ENCODE assay signal across 11 cellular contexts in genomic region chr11:43316451-43316850, GRCh38. TPM values are rescaled to one million over a fixed set of nuclear protein-coding genes. Genes with fewer than 3 reads are reported as not detected.
DNase-seq lines count a peak whose midpoint lies in the region; ATAC-seq and TF ChIP-seq lines count a peak whose summit lies in the region.
"Had no signal": no experiment of that assay in that cellular context is flagged by ENCODE, and none has a peak within 500 bp of the region (broad histone marks: within the 10 kb centered on the region; RNA-seq: fewer than 3 reads in every experiment).

No MANE protein-coding gene starts in this region.

- peak overlapping the region in 1 of 2 donors; percentile 3 for H3K4me3 Mint-ChIP-seq in effector memory CD8-positive, alpha-beta T cell
- no peak overlapping the region for H3K4me3 Mint-ChIP-seq in H9

- peak overlapping the region; percentile 46 to 51 for H3K27ac Mint-ChIP-seq in effector memory CD8-positive, alpha-beta T cell
- no peak overlapping the region for H3K27ac Mint-ChIP-seq in H9

- H3K4me1 Mint-ChIP-seq in effector memory CD8-positive, alpha-beta T cell (ENCODE audit: low read depth in 2 of 2): peaks cover 28 to 37% of the 10 kb centered on the region in 2 donors
- H3K4me1 Mint-ChIP-seq in H9: peaks cover 11 to 18% of the 10 kb centered on the region in 2 experiments

- no peaks in the 10 kb centered on the region for H3K27me3 ChIP-seq in SJCRH30
- H3K27me3 ChIP-seq in upper lobe of left lung: no peaks in the 10 kb centered on the region
- no peaks in the 10 kb centered on the region for H3K27me3 ChIP-seq in H9 (ENCODE audit: insufficient read depth, low read length)

- H3K36me3 Mint-ChIP-seq in effector memory CD8-positive, alpha-beta T cell (ENCODE audit: insufficient read depth): peaks cover 47% of the 10 kb centered on the region
- peaks cover 13 to 32% (median 18%) of the 10 kb centered on the region in 3 experiments; a peak in 6 of 7 replicates for H3K36me3 Mint-ChIP-seq in H9 (ENCODE audit: insufficient read depth in 1 of 3, low read depth in 3 of 3)

- TF ChIP-seq CTCF in upper lobe of left lung (IDR thresholded peaks at IDR 0.05): no peak
- TF ChIP-seq CTCF in H9 (conservative IDR thresholded peaks at IDR 0.05): no peak

- no peak overlapping the region for H4K91ac ChIP-seq in H9 (ENCODE audit: insufficient read length, low read depth, low read length)

- H4K20me1 ChIP-seq in H9 (ENCODE audit: control insufficient read depth, insufficient read depth, insufficient read length): no peaks in the 10 kb centered on the region

- DNase-seq in ACHN: peak; percentile 69
- DNase-seq in GM03348 (ENCODE audit: low spot score): peak; percentile 5
- DNase-seq in SJCRH30: peak; percentile 35 to 38
- DNase-seq in effector memory CD8-positive, alpha-beta T cell: peak; percentile 5 to 11 (median 8)
- DNase-seq in substantia nigra (lab: John Stamatoyannopoulos, UW): no peak
- DNase-seq in upper lobe of left lung: no peak
- no peak for DNase-seq in H9
- DNase-seq: GOT3, NCI-H2171, psoas muscle had no signal

- no peak overlapping the region for H2BK20ac ChIP-seq in H9 (ENCODE audit: low read depth, low read length, poor library complexity, severe bottlenecking)

- H3K4me1 ChIP-seq in SJCRH30 (peaks cover 10% of the 10 kb centered on the region), upper lobe of left lung (peaks cover 18 to 33% (median 21%) of the 10 kb centered on the region in 4 donors), H9 (ENCODE audit: insufficient read depth, low read length) (no peaks in the 10 kb centered on the region; the same call in 1 of the 2 replicates)

- H3K56ac ChIP-seq in H9 (ENCODE audit: insufficient read length, low read depth, low read length): no peak overlapping the region

- no peak overlapping the region for H3K14ac ChIP-seq in H9 (ENCODE audit: insufficient read depth, low read length)

- H2AFZ ChIP-seq in H9 (ENCODE audit: low read length): no peak overlapping the region

- H3K36me3 ChIP-seq in SJCRH30: peaks cover 34% of the 10 kb centered on the region
- H3K36me3 ChIP-seq in upper lobe of left lung: peaks cover 9 to 30% (median 11%) of the 10 kb centered on the region in 4 donors

- 61 to 72% methylated on average over 6 of the region's 6 CpGs for WGBS in upper lobe of left lung, 2 donors
- WGBS in H9 (ENCODE audit: extremely low coverage, insufficient read length, low lambda C conversion rate): no CpG with 5 or more reads among the region's 6 CpGs

- no peak overlapping the region for H4K5ac ChIP-seq in H9 (ENCODE audit: insufficient read length, low read depth, low read length)

- H3K4me3 ChIP-seq in SJCRH30: no peak overlapping the region
- H3K4me3 ChIP-seq in upper lobe of left lung: no peak overlapping the region
- H3K4me3 ChIP-seq: psoas muscle had no signal

- no peak overlapping the region for H2BK15ac ChIP-seq in H9 (ENCODE audit: low read depth, low read length)

- H3K9me3 Mint-ChIP-seq in effector memory CD8-positive, alpha-beta T cell: no peaks in the 10 kb centered on the region
- H3K9me3 Mint-ChIP-seq in H9: no peaks in the 10 kb centered on the region

- H3K79me1 ChIP-seq in H9 (ENCODE audit: insufficient read depth, low read depth, low read length, poor library complexity, severe bottlenecking): peaks cover 8% of the 10 kb centered on the region

- H3K23me2 ChIP-seq in H9 (ENCODE audit: insufficient read length, low read depth, low read length, poor library complexity, severe bottlenecking): peaks cover 5% of the 10 kb centered on the region

- no peak overlapping the region for H3K27ac ChIP-seq in SJCRH30
- no peak overlapping the region for H3K27ac ChIP-seq in substantia nigra (ENCODE audit: low read depth, low read length, poor library complexity, severe bottlenecking)
- H3K27ac ChIP-seq in upper lobe of left lung: no peak overlapping the region
- no peak overlapping the region for H3K27ac ChIP-seq in H9 (ENCODE audit: insufficient read length, low read depth, low read length)
- H3K27ac ChIP-seq: psoas muscle had no signal

- H3K79me2 ChIP-seq in H9 (ENCODE audit: insufficient read depth, low read length): peaks cover 31% of the 10 kb centered on the region; the same call in 1 of the 2 replicates

- H3T11ph ChIP-seq in H9 (ENCODE audit: low read length): no peak overlapping the region

- no peak overlapping the region for H3K9ac ChIP-seq in H9 (ENCODE audit: extremely low read depth, insufficient read length, low read length)

- no peak overlapping the region for H3K4ac ChIP-seq in H9 (ENCODE audit: low read depth, low read length)

- TF ChIP-seq POLR2A in upper lobe of left lung (IDR thresholded peaks at IDR 0.05): no peak

- no peak for TF ChIP-seq EP300 in upper lobe of left lung (IDR thresholded peaks at IDR 0.05)

- no peak overlapping the region for H2BK12ac ChIP-seq in H9 (ENCODE audit: insufficient read length, low read depth, low read length)

- no peak overlapping the region for H2BK5ac ChIP-seq in H9 (ENCODE audit: insufficient read length, low read length)

- ATAC-seq in effector memory CD8-positive, alpha-beta T cell (replicated peaks): peak; percentile 8
- ATAC-seq in HG03457 (IDR thresholded peaks at IDR 0.05; ENCODE audit: unreplicated experiment) (no peak), upper lobe of left lung (ENCODE audit: low FRiP score in 2 of 2) (no peak)
- ATAC-seq: psoas muscle had no signal

- no peak overlapping the region for H2BK120ac ChIP-seq in H9 (ENCODE audit: low read depth, low read length, poor library complexity, severe bottlenecking)

- in situ Hi-C loops in ACHN (cut with HindIII; ENCODE audit: low pct_ligation_motif_present, low pct_unique_long_range_greater_than_20kb, low sequenced_read_pairs): no loop called here

- H3K23ac ChIP-seq in H9 (ENCODE audit: insufficient read length, low read depth, low read length): no peak overlapping the region

- H2AK5ac ChIP-seq in H9 (ENCODE audit: insufficient read length, low read length): no peak overlapping the region

- H3K27me3 Mint-ChIP-seq in effector memory CD8-positive, alpha-beta T cell: no peaks in the 10 kb centered on the region
- H3K27me3 Mint-ChIP-seq in H9 (ENCODE audit: low read depth): no peaks in the 10 kb centered on the region

- H3K18ac ChIP-seq in H9 (ENCODE audit: insufficient read length, low read depth, low read length): no peak overlapping the region

- no peak overlapping the region for H3K4me2 ChIP-seq in H9 (ENCODE audit: insufficient read depth, insufficient read length, low read length)

- no peak overlapping the region for H4K8ac ChIP-seq in H9 (replicated peaks; ENCODE audit: insufficient read length, low read depth, low read length)

- H3K9me3 ChIP-seq in SJCRH30 (replicated peaks) (no peaks in the 10 kb centered on the region), upper lobe of left lung (no peaks in the 10 kb centered on the region), H9 (ENCODE audit: control insufficient read depth, low read depth, low read length) (no peaks in the 10 kb centered on the region)
- H3K9me3 ChIP-seq: psoas muscle had no signal

RNA-seq across cellular contexts. Expression of gene API5, which starts 4.7 kb away (rescaled TPM):
- 104 and 118 TPM in 2 replicates for total RNA-seq in SJCRH30 (2014; rRNA removed; shearing (Covaris generic))
- total RNA-seq in upper lobe of left lung: 100 to 1,000 TPM in 1 of 6 donors, 10 to 100 TPM in 5; 31.4 to 111 (median 74.4) TPM
- total RNA-seq in H9 (2021): 147 and 151 TPM in 2 replicates

RNA-seq across cellular contexts. Expression of gene TTC17, which starts 42.3 kb away (rescaled TPM):
- total RNA-seq in SJCRH30 (2014; rRNA removed; shearing (Covaris generic)): 55.3 and 68.8 TPM in 2 replicates
- 100 to 1,000 TPM in 3 of 6 donors, 10 to 100 TPM in 3; 61.2 to 313 (median 126) TPM for total RNA-seq in upper lobe of left lung
- 65.6 and 68.5 TPM in 2 replicates for total RNA-seq in H9 (2021)

Comparison
In these comparisons a context has a peak if more than half of its experiments do, and no peak if none do; other contexts are left out.
1. DNase-seq: peak in ACHN (single experiment), GM03348 (single experiment), SJCRH30 (2 of 2) and effector memory CD8-positive, alpha-beta T cell (3 of 3); none in substantia nigra (0 of 49), upper lobe of left lung (0 of 2) and H9 (single experiment).
2. H3K27ac Mint-ChIP-seq: peak in effector memory CD8-positive, alpha-beta T cell (2 of 2); none in H9 (0 of 3).